12 cellular contexts compared by ENCODE assay signal in genomic region chrY:21240206-21240605, GRCh38.
DNase-seq lines count a peak whose midpoint lies in the region; ATAC-seq and TF ChIP-seq lines count a peak whose summit lies in the region.
"Had no signal": no experiment of that assay in that cellular context is flagged by ENCODE, and none has a peak within 500 bp of the region (broad histone marks: within the 10 kb centered on the region; RNA-seq: fewer than 3 reads in every experiment).

No MANE protein-coding gene starts in this region.

- POLR2A ChIA-PET in naive thymus-derived CD8-positive, alpha-beta T cell (lab: Charles Lee): interaction anchor here (0.7 to 1.4 kb wide), 3 partner anchors 9 to 20 kb away, joined by 3 to 7 read pairs (median 5); no protein-coding TSS in a partner anchor

- no peaks in the 10 kb centered on the region for H3K36me3 ChIP-seq in breast epithelium
- H3K36me3 ChIP-seq: cardiac muscle cell, prostate gland had no signal

- no peaks in the 10 kb centered on the region for H3K4me1 ChIP-seq in breast epithelium
- H3K4me1 ChIP-seq: prostate gland had no signal

- no peaks in the 10 kb centered on the region for H3K27me3 ChIP-seq in breast epithelium
- H3K27me3 ChIP-seq: cardiac muscle cell had no signal

- H3K27ac Mint-ChIP-seq in T-helper 2 cell treated with Interferon-gamma antibody and Interleukin-4, amounts not matched to agents 5 μg/mL and 100 μg/mL, for 36 hours: peak overlapping the region; percentile 93
- peak overlapping the region in 5 of 10 donors; percentile 91 to 98 (median 95) for H3K27ac Mint-ChIP-seq in naive thymus-derived CD8-positive, alpha-beta T cell
- no peak overlapping the region for H3K27ac Mint-ChIP-seq in mesothelial cell of epicardium

- TF ChIP-seq CTCF in mesothelial cell of epicardium (IDR thresholded peaks at IDR 0.05; ENCODE audit: unreplicated experiment) (no peak), breast epithelium (IDR thresholded peaks at IDR 0.05) (no peak)

- peak; percentile 99 for ATAC-seq in HG02938 (IDR thresholded peaks at IDR 0.05; ENCODE audit: unreplicated experiment)
- ATAC-seq in naive thymus-derived CD8-positive, alpha-beta T cell: peak; percentile 82 to 96
- ATAC-seq: Panc1 had no signal

- TF ChIP-seq POLR2A in breast epithelium (IDR thresholded peaks at IDR 0.05): no peak

- peaks cover 49% of the 10 kb centered on the region for H3K36me3 Mint-ChIP-seq in T-helper 2 cell treated with Interferon-gamma antibody and Interleukin-4, amounts not matched to agents 5 μg/mL and 100 μg/mL, for 36 hours (ENCODE audit: low read depth)
- H3K36me3 Mint-ChIP-seq in naive thymus-derived CD8-positive, alpha-beta T cell: peaks cover 0 to 12% (median 0%) of the 10 kb centered on the region in 3 donors
- no peaks in the 10 kb centered on the region for H3K36me3 Mint-ChIP-seq in mesothelial cell of epicardium

- peaks cover 36% of the 10 kb centered on the region for H3K9me3 Mint-ChIP-seq in T-helper 2 cell treated with Interferon-gamma antibody and Interleukin-4, amounts not matched to agents 5 μg/mL and 100 μg/mL, for 36 hours
- peaks cover 0 to 3% (median 0%) of the 10 kb centered on the region in 9 donors for H3K9me3 Mint-ChIP-seq in naive thymus-derived CD8-positive, alpha-beta T cell
- no peaks in the 10 kb centered on the region for H3K9me3 Mint-ChIP-seq in mesothelial cell of epicardium

- H3K27me3 Mint-ChIP-seq in T-helper 2 cell treated with Interferon-gamma antibody and Interleukin-4, amounts not matched to agents 5 μg/mL and 100 μg/mL, for 36 hours (ENCODE audit: low read depth): no peaks in the 10 kb centered on the region
- H3K27me3 Mint-ChIP-seq in naive thymus-derived CD8-positive, alpha-beta T cell: no peaks in the 10 kb centered on the region
- H3K27me3 Mint-ChIP-seq in mesothelial cell of epicardium (ENCODE audit: low read depth): no peaks in the 10 kb centered on the region

- H3K9me3 ChIP-seq in breast epithelium: no peaks in the 10 kb centered on the region
- H3K9me3 ChIP-seq: prostate gland had no signal

- no peak overlapping the region for H3K4me3 ChIP-seq in breast epithelium
- H3K4me3 ChIP-seq: cardiac muscle cell, prostate gland had no signal

- H3K27ac ChIP-seq in breast epithelium: no peak overlapping the region
- H3K27ac ChIP-seq: 22Rv1, cardiac muscle cell, prostate gland had no signal

- peak; percentile 2 for DNase-seq in NK-92 treated with Interleukin-12 subunit alpha and Interleukin-12 subunit beta, amount 100 ng/mL, for 24 hours (lab: John Stamatoyannopoulos, UW)
- DNase-seq in NK-92 (lab: John Stamatoyannopoulos, UW; ENCODE audit: unreplicated experiment) (no peak), mesothelial cell of epicardium (ENCODE audit: low spot score in 2 of 2, unreplicated experiment in 2 of 2) (no peak), breast epithelium (ENCODE audit: low spot score in 2 of 2) (no peak), DMS53 treated with DMSO at 0.1 percent for 48 hours (lab: John Stamatoyannopoulos, UW; ENCODE audit: unreplicated experiment) (no peak)
- no peak for DNase-seq in T-helper 2 cell treated with Interferon-gamma antibody and Interleukin-4, amounts not matched to agents 5 μg/mL and 100 μg/mL, for 36 hours (ENCODE audit: low spot score)
- DNase-seq in naive thymus-derived CD8-positive, alpha-beta T cell: peak in 6 of 10 donors; percentile 15 to 64 (median 36)

- H3K4me1 Mint-ChIP-seq in T-helper 2 cell treated with Interferon-gamma antibody and Interleukin-4, amounts not matched to agents 5 μg/mL and 100 μg/mL, for 36 hours (ENCODE audit: low read depth): peaks cover 40% of the 10 kb centered on the region
- H3K4me1 Mint-ChIP-seq in naive thymus-derived CD8-positive, alpha-beta T cell: peaks cover 25 to 64% (median 33%) of the 10 kb centered on the region in 4 donors
- H3K4me1 Mint-ChIP-seq in mesothelial cell of epicardium: no peaks in the 10 kb centered on the region

- H3K4me3 Mint-ChIP-seq in T-helper 2 cell treated with Interferon-gamma antibody and Interleukin-4, amounts not matched to agents 5 μg/mL and 100 μg/mL, for 36 hours: peak overlapping the region; percentile 49
- peak overlapping the region in 5 of 10 donors; percentile 38 to 73 (median 66) for H3K4me3 Mint-ChIP-seq in naive thymus-derived CD8-positive, alpha-beta T cell
- H3K4me3 Mint-ChIP-seq in mesothelial cell of epicardium: no peak overlapping the region

- intact Hi-C loops in breast epithelium (cut with DNase I; ENCODE audit: low total_unique reads): no loop called here

Comparison
In these comparisons a context has a peak if more than half of its experiments do, and no peak if none do; other contexts are left out.
1. DNase-seq: peak in NK-92 treated with Interleukin-12 subunit alpha and Interleukin-12 subunit beta, amount 100 ng/mL, for 24 hours (single experiment) and naive thymus-derived CD8-positive, alpha-beta T cell (6 of 10); none in NK-92 (single experiment), T-helper 2 cell treated with Interferon-gamma antibody and Interleukin-4, amounts not matched to agents 5 μg/mL and 100 μg/mL, for 36 hours (single experiment), mesothelial cell of epicardium (0 of 2), breast epithelium (0 of 2) and DMS53 treated with DMSO at 0.1 percent for 48 hours (single experiment).